ENCODE assay signal across 1 cellular context in genomic region chr1:112618721-112619517, GRCh38.
TF ChIP-seq lines count a peak whose summit lies in the region.

Gene ST7L (minus strand): TSS chr1:112619141. CDS start chr1:112619113, 28 bp downstream.

TF ChIP-seq in HepG2, 621 proteins besides CTCF, POLR2A, EP300 and RAD21 (continued from another document and continues in another):
- TF ChIP-seq ZFP91 (CRISPR knock-in tag; IDR thresholded peaks at IDR 0.05; ENCODE audit: borderline replicate concordance), result no peak
- TF ChIP-seq MEIS1 (CRISPR knock-in tag; IDR thresholded peaks at IDR 0.05; ENCODE audit: borderline replicate concordance), result 0 out of 2 replicates have a peak, but pooled peaks have one; percentile 1
- no peak for TF ChIP-seq ZNF629 (CRISPR knock-in tag; conservative IDR thresholded peaks at IDR 0.05)
- TF ChIP-seq, protein P1, sequence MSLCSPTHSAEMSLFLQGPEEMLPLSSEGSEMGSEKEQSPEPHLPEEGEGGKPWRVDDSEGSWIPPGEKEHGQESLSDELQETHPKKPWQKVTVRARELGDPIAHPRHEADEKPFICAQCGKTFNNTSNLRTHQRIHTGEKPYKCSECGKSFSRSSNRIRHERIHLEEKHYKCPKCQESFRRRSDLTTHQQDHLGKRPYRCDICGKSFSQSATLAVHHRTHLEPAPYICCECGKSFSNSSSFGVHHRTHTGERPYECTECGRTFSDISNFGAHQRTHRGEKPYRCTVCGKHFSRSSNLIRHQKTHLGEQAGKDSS (CRISPR knock-in tag; IDR thresholded peaks at IDR 0.05; ENCODE audit: borderline replicate concordance, low read depth), result peak; percentile 22; the same call in 1 of the 2 replicates
- TF ChIP-seq, protein P2, sequence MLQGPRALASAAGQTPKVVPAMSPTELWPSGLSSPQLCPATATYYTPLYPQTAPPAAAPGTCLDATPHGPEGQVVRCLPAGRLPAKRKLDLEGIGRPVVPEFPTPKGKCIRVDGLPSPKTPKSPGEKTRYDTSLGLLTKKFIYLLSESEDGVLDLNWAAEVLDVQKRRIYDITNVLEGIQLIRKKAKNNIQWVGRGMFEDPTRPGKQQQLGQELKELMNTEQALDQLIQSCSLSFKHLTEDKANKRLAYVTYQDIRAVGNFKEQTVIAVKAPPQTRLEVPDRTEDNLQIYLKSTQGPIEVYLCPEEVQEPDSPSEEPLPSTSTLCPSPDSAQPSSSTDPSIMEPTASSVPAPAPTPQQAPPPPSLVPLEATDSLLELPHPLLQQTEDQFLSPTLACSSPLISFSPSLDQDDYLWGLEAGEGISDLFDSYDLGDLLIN (CRISPR knock-in tag; IDR thresholded peaks at IDR 0.05; ENCODE audit: borderline replicate concordance), result 0 out of 2 replicates have a peak, but pooled peaks have one; percentile 50
- TF ChIP-seq ZNF746 (CRISPR knock-in tag; IDR thresholded peaks at IDR 0.05), result peak; percentile 19; the same call in 1 of the 2 replicates
- TF ChIP-seq NCOR1 (IDR thresholded peaks at IDR 0.05; ENCODE audit: borderline replicate concordance, low read length), result no peak
- no peak for TF ChIP-seq U2AF1 (optimal IDR thresholded peaks at IDR 0.05; ENCODE audit: low read depth, low read length)
- peak; percentile 75 for TF ChIP-seq HOXA3 (CRISPR knock-in tag; IDR thresholded peaks at IDR 0.05)
- TF ChIP-seq ZNF367 (CRISPR knock-in tag; IDR thresholded peaks at IDR 0.05; ENCODE audit: borderline replicate concordance), result no peak; the same call in 1 of the 2 replicates
- TF ChIP-seq DR1 (CRISPR knock-in tag; IDR thresholded peaks at IDR 0.05), result peak; percentile 46
- 0 out of 2 replicates have a peak, but pooled peaks have one; percentile 28 for TF ChIP-seq CCDC6 (CRISPR knock-in tag; IDR thresholded peaks at IDR 0.05)
- peak; percentile 64; the same call in 1 of the 2 replicates for TF ChIP-seq ZNF607 (CRISPR knock-in tag; IDR thresholded peaks at IDR 0.05; ENCODE audit: borderline replicate concordance)
- no peak for TF ChIP-seq MLX (CRISPR knock-in tag; IDR thresholded peaks at IDR 0.05)
- peak; percentile 86 for TF ChIP-seq BRD4 (CRISPR knock-in tag; IDR thresholded peaks at IDR 0.05)
- no peak for TF ChIP-seq ATF7 (IDR thresholded peaks at IDR 0.05)
- TF ChIP-seq ATF7 (CRISPR knock-in tag; IDR thresholded peaks at IDR 0.05), result no peak; the same call in 1 of the 2 replicates
- TF ChIP-seq ZNF761 (CRISPR knock-in tag; conservative IDR thresholded peaks at IDR 0.05), result no peak; the same call in 1 of the 2 replicates
- TF ChIP-seq THRA (CRISPR knock-in tag; IDR thresholded peaks at IDR 0.05; ENCODE audit: borderline replicate concordance), result 0 out of 2 replicates have a peak, but pooled peaks have one; percentile 15
- TF ChIP-seq NR2F1 (CRISPR knock-in tag; IDR thresholded peaks at IDR 0.05), result no peak
- no peak for TF ChIP-seq ZNF496 (CRISPR knock-in tag; IDR thresholded peaks at IDR 0.05; ENCODE audit: insufficient replicate concordance)
- no peak for TF ChIP-seq ZNF562 (CRISPR knock-in tag; IDR thresholded peaks at IDR 0.05; ENCODE audit: borderline replicate concordance)
- no peak; the same call in 1 of the 2 replicates for TF ChIP-seq ZSCAN12 (CRISPR knock-in tag; IDR thresholded peaks at IDR 0.05)
- TF ChIP-seq MIER3 (CRISPR knock-in tag; IDR thresholded peaks at IDR 0.05; ENCODE audit: borderline replicate concordance), result no peak
- TF ChIP-seq NFKBIZ (CRISPR knock-in tag; IDR thresholded peaks at IDR 0.05), result 0 out of 2 replicates have a peak, but pooled peaks have one; percentile 48
- peak; percentile 51; the same call in 1 of the 2 replicates for TF ChIP-seq MEIS2 (CRISPR knock-in tag; IDR thresholded peaks at IDR 0.05)
- TF ChIP-seq BRCA1 (CRISPR knock-in tag; IDR thresholded peaks at IDR 0.05), result no peak
- no peak for TF ChIP-seq SMARCE1 (IDR thresholded peaks at IDR 0.05; ENCODE audit: borderline replicate concordance)
- no peak for TF ChIP-seq MEF2D (CRISPR knock-in tag; IDR thresholded peaks at IDR 0.05)
- TF ChIP-seq GLI4 (CRISPR knock-in tag; IDR thresholded peaks at IDR 0.05; ENCODE audit: borderline replicate concordance), result no peak
- TF ChIP-seq ZNF530 (CRISPR knock-in tag; IDR thresholded peaks at IDR 0.05; ENCODE audit: low read depth), result peak; percentile 88; the same call in 1 of the 2 replicates
- TF ChIP-seq MTF1 (CRISPR knock-in tag; IDR thresholded peaks at IDR 0.05), result no peak
- TF ChIP-seq U2AF2 (IDR thresholded peaks at IDR 0.05; ENCODE audit: low read depth, low read length), result 0 out of 2 replicates have a peak, but pooled peaks have one; percentile 10
- TF ChIP-seq, protein P3, sequence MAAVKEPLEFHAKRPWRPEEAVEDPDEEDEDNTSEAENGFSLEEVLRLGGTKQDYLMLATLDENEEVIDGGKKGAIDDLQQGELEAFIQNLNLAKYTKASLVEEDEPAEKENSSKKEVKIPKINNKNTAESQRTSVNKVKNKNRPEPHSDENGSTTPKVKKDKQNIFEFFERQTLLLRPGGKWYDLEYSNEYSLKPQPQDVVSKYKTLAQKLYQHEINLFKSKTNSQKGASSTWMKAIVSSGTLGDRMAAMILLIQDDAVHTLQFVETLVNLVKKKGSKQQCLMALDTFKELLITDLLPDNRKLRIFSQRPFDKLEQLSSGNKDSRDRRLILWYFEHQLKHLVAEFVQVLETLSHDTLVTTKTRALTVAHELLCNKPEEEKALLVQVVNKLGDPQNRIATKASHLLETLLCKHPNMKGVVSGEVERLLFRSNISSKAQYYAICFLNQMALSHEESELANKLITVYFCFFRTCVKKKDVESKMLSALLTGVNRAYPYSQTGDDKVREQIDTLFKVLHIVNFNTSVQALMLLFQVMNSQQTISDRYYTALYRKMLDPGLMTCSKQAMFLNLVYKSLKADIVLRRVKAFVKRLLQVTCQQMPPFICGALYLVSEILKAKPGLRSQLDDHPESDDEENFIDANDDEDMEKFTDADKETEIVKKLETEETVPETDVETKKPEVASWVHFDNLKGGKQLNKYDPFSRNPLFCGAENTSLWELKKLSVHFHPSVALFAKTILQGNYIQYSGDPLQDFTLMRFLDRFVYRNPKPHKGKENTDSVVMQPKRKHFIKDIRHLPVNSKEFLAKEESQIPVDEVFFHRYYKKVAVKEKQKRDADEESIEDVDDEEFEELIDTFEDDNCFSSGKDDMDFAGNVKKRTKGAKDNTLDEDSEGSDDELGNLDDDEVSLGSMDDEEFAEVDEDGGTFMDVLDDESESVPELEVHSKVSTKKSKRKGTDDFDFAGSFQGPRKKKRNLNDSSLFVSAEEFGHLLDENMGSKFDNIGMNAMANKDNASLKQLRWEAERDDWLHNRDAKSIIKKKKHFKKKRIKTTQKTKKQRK (IDR thresholded peaks at IDR 0.05; ENCODE audit: low read length), result no peak
- TF ChIP-seq HNRNPLL (IDR thresholded peaks at IDR 0.05; ENCODE audit: low read depth, low read length, poor library complexity, severe bottlenecking), result peak; percentile 41
- 0 out of 2 replicates have a peak, but pooled peaks have one; percentile 49 for TF ChIP-seq NFATC3 (CRISPR knock-in tag; IDR thresholded peaks at IDR 0.05)
- TF ChIP-seq HIC2 (CRISPR knock-in tag; IDR thresholded peaks at IDR 0.05; ENCODE audit: low read depth), result no peak
- TF ChIP-seq, protein P4, sequence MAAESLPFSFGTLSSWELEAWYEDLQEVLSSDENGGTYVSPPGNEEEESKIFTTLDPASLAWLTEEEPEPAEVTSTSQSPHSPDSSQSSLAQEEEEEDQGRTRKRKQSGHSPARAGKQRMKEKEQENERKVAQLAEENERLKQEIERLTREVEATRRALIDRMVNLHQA (CRISPR knock-in tag; IDR thresholded peaks at IDR 0.05), result no peak
- TF ChIP-seq ZNF292 (CRISPR knock-in tag; IDR thresholded peaks at IDR 0.05; ENCODE audit: borderline replicate concordance, low read depth), result no peak
- TF ChIP-seq ZNF609 (CRISPR knock-in tag; IDR thresholded peaks at IDR 0.05; ENCODE audit: borderline replicate concordance), result no peak
